Comparison of ENCODE assay signal across 13 cellular contexts in genomic region chr17:78349831-78350631, GRCh38. TPM values are rescaled to one million over a fixed set of nuclear protein-coding genes. Genes with fewer than 3 reads are reported as not detected.
DNase-seq lines count a peak whose midpoint lies in the region; ATAC-seq and TF ChIP-seq lines count a peak whose summit lies in the region.
"Had no signal": no experiment of that assay in that cellular context is flagged by ENCODE, and none has a peak within 500 bp of the region (broad histone marks: within the 10 kb centered on the region; RNA-seq: fewer than 3 reads in every experiment).

No MANE protein-coding gene starts in this region.

- H3K4me3 Mint-ChIP-seq in activated B cell treated with CpG ODN at 0.5 μM for 24 hours = peak overlapping the region; percentile 44
- peak overlapping the region in 4 of 10 donors; percentile 12 to 54 (median 32) for H3K4me3 Mint-ChIP-seq in naive thymus-derived CD4-positive, alpha-beta T cell

- peak; percentile 73 for DNase-seq in CD1c-positive myeloid dendritic cell (ENCODE audit: extremely low spot score)
- DNase-seq in HCT116 (ENCODE audit: low read depth, low spot score) = no peak
- no peak for DNase-seq in activated B cell treated with CpG ODN at 0.5 μM for 24 hours
- no peak for DNase-seq in naive thymus-derived CD4-positive, alpha-beta T cell
- DNase-seq in HPDE6-E6E7 (ENCODE audit: extremely low spot score) = no peak
- no peak for DNase-seq in NCI-H1105 treated with DMSO at 0.1 percent for 48 hours (lab: John Stamatoyannopoulos, UW)
- no peak for DNase-seq in NCI-H1417 treated with DMSO at 0.1 percent for 48 hours (lab: John Stamatoyannopoulos, UW)
- DNase-seq in activated CD4-positive, alpha-beta T cell treated with anti-CD3 and anti-CD28 coated beads, Interleukin-2, amount 50 U/mL, for 1 hour = no peak
- DNase-seq: NCI-H1694, NCI-H748 treated with DMSO at 0.1 percent for 48 hours, retina, SIG-M5 had no signal

- ATAC-seq in HCT116 (no peak), activated B cell treated with CpG ODN at 0.5 μM for 24 hours (ENCODE audit: low read depth) (no peak)
- no peak for ATAC-seq in naive thymus-derived CD4-positive, alpha-beta T cell
- ATAC-seq: activated CD4-positive, CD25-positive, alpha-beta regulatory T cell treated with anti-CD3 and anti-CD28 coated beads, Interleukin-2, amount 50 U/mL, for 24 hours had no signal

- no peak; the same call in 1 of the 2 replicates for TF ChIP-seq RAD21 in HCT116 (IDR thresholded peaks at IDR 0.05; ENCODE audit: low read depth)

- peaks cover 82% of the 10 kb centered on the region for H3K4me1 Mint-ChIP-seq in activated B cell treated with CpG ODN at 0.5 μM for 24 hours
- H3K4me1 Mint-ChIP-seq in naive thymus-derived CD4-positive, alpha-beta T cell = peaks cover 51 to 85% (median 82%) of the 10 kb centered on the region in 7 donors

- H3K9me3 ChIP-seq in HCT116 (ENCODE audit: control insufficient read depth in 1 of 2, insufficient read depth in 1 of 2, low read depth in 1 of 2, low read length in 2 of 2) = no peaks in the 10 kb centered on the region
- H3K9me3 ChIP-seq in naive thymus-derived CD4-positive, alpha-beta T cell (ENCODE audit: control insufficient read depth in 2 of 3, low read length in 3 of 3) = no peaks in the 10 kb centered on the region

- TF ChIP-seq CTCF in HCT116 (IDR thresholded peaks at IDR 0.05 in 2 of 3, conservative IDR thresholded peaks at IDR 0.05 in 1 of 3; ENCODE audit: borderline replicate concordance in 1 of 3, insufficient read depth in 1 of 3, low read depth in 2 of 3, low read length in 2 of 3) = peak in 2 of 3 experiments; percentile 38 to 65; a peak in 3 of 6 replicates
- no peak for TF ChIP-seq CTCF in activated B cell treated with CpG ODN at 0.5 μM for 24 hours (IDR thresholded peaks at IDR 0.05)

- H2AFZ ChIP-seq in HCT116 (ENCODE audit: low read depth, low read length, poor library complexity, severe bottlenecking) = no peak overlapping the region

- no peaks in the 10 kb centered on the region for H3K36me3 Mint-ChIP-seq in activated B cell treated with CpG ODN at 0.5 μM for 24 hours (ENCODE audit: low read depth)
- H3K36me3 Mint-ChIP-seq in naive thymus-derived CD4-positive, alpha-beta T cell = peaks cover 0 to 13% (median 0%) of the 10 kb centered on the region in 5 donors

- TF ChIP-seq POLR2A in HCT116 (IDR thresholded peaks at IDR 0.05; ENCODE audit: borderline replicate concordance, extremely low read depth, insufficient read depth, insufficient read length) = no peak

- H3K36me3 ChIP-seq in HCT116 (ENCODE audit: control insufficient read depth in 1 of 2, insufficient read depth in 2 of 2, low read length in 2 of 2) = no peaks in the 10 kb centered on the region
- no peaks in the 10 kb centered on the region for H3K36me3 ChIP-seq in naive thymus-derived CD4-positive, alpha-beta T cell (ENCODE audit: control insufficient read depth in 2 of 3, insufficient read depth in 3 of 3, low read length in 3 of 3)

- no peak overlapping the region for H3K27ac ChIP-seq in HCT116 (ENCODE audit: low read depth, low read length)
- H3K27ac ChIP-seq in naive thymus-derived CD4-positive, alpha-beta T cell (ENCODE audit: low read depth, low read length) = no peak overlapping the region

- H3K27me3 ChIP-seq in HCT116 (ENCODE audit: insufficient read depth, low read length) = no peaks in the 10 kb centered on the region
- no peaks in the 10 kb centered on the region for H3K27me3 ChIP-seq in naive thymus-derived CD4-positive, alpha-beta T cell (ENCODE audit: control insufficient read depth in 2 of 2, insufficient read depth in 2 of 2, low read length in 2 of 2)

- no peaks in the 10 kb centered on the region for H4K20me1 ChIP-seq in HCT116 (ENCODE audit: insufficient read depth)

- no peaks in the 10 kb centered on the region for H3K9me2 ChIP-seq in HCT116 (ENCODE audit: insufficient read depth)

- RAD21 ChIA-PET in HCT116 (lab: Charles Lee; ENCODE audit: low non-redundant PET in 1 of 2, low total read pairs in 2 of 2, uncharacterized antibody in 2 of 2, unreplicated experiment in 2 of 2) = interaction anchor here in 1 of 2 experiments (0.6 kb wide), 1 partner anchor 19 kb away, joined by 3 read pairs; no protein-coding TSS in a partner anchor

- CTCF ChIA-PET in HCT116 (lab: Charles Lee) = interaction anchor here (0.6 to 1.9 kb wide), 5 partner anchors 9 to 1486 kb away, joined by 3 to 8 read pairs (median 4); no protein-coding TSS in a partner anchor
- CTCF ChIA-PET in activated B cell treated with CpG ODN at 0.5 μM for 24 hours (lab: Charles Lee) = interaction anchor here (0.8 kb wide), 1 partner anchor 11 kb away, joined by 3 read pairs; no protein-coding TSS in a partner anchor
- CTCF ChIA-PET in naive thymus-derived CD4-positive, alpha-beta T cell (lab: Charles Lee) = interaction anchor here (0.6 kb wide), 1 partner anchor 36 kb away, joined by 3 read pairs; no protein-coding TSS in a partner anchor

- H3K27me3 Mint-ChIP-seq in activated B cell treated with CpG ODN at 0.5 μM for 24 hours = no peaks in the 10 kb centered on the region
- H3K27me3 Mint-ChIP-seq in naive thymus-derived CD4-positive, alpha-beta T cell = no peaks in the 10 kb centered on the region

- H3K9ac ChIP-seq in HCT116 (ENCODE audit: low read length) = no peak overlapping the region

- H3K4me2 ChIP-seq in HCT116 (ENCODE audit: low read length) = no peak overlapping the region

- no peaks in the 10 kb centered on the region for H3K9me3 Mint-ChIP-seq in activated B cell treated with CpG ODN at 0.5 μM for 24 hours
- H3K9me3 Mint-ChIP-seq in naive thymus-derived CD4-positive, alpha-beta T cell = no peaks in the 10 kb centered on the region

- peaks cover 40 to 76% of the 10 kb centered on the region in 2 experiments for H3K4me1 ChIP-seq in HCT116 (ENCODE audit: control insufficient read depth in 1 of 2, insufficient read depth in 2 of 2, low read length in 2 of 2)
- H3K4me1 ChIP-seq in naive thymus-derived CD4-positive, alpha-beta T cell (ENCODE audit: control insufficient read depth in 2 of 2, insufficient read depth in 2 of 2, low read length in 2 of 2) = peaks cover 48 to 78% of the 10 kb centered on the region in 2 donors

- POLR2A ChIA-PET in HCT116 (lab: Charles Lee) (no interaction called here), activated B cell treated with CpG ODN at 0.5 μM for 24 hours (lab: Charles Lee) (interaction anchor here (0.6 to 3.7 kb wide), 4 partner anchors 9 to 95 kb away, joined by 3 to 27 read pairs (median 4); partner anchors contain the start of gene SOCS3)
- POLR2A ChIA-PET in naive thymus-derived CD4-positive, alpha-beta T cell (lab: Charles Lee) = interaction anchor here (0.6 to 1.1 kb wide), 3 partner anchors 10 to 1178 kb away, joined by 3 to 4 read pairs (median 3); partner anchors contain the start of gene SOCS3

- H3K79me2 ChIP-seq in HCT116 (ENCODE audit: insufficient read depth, low read length) = no peaks in the 10 kb centered on the region

- no TSS peak for BruUV-seq in HCT116 (replicated peaks; lab: Mats Ljungman, UMichigan)

- no peak overlapping the region for H3K4me3 ChIP-seq in HCT116 (replicated peaks in 1 of 2; ENCODE audit: low read depth in 1 of 2, low read length in 2 of 2)
- H3K4me3 ChIP-seq in naive thymus-derived CD4-positive, alpha-beta T cell (ENCODE audit: low read length) = no peak overlapping the region

- H3K27ac Mint-ChIP-seq in activated B cell treated with CpG ODN at 0.5 μM for 24 hours = peak overlapping the region; percentile 74
- peak overlapping the region; percentile 8 to 89 (median 54) for H3K27ac Mint-ChIP-seq in naive thymus-derived CD4-positive, alpha-beta T cell

- intact Hi-C loops in HCT116 (cut with micrococcal nuclease) = no loop called here
- intact Hi-C loops in activated B cell treated with CpG ODN at 0.5 μM for 24 hours (cut with micrococcal nuclease) = no loop called here
- intact Hi-C loops in naive thymus-derived CD4-positive, alpha-beta T cell (cut with micrococcal nuclease) = no loop called here

TF ChIP-seq in HCT116, 20 proteins besides CTCF, POLR2A, EP300 and RAD21:
- peak; percentile 37 for TF ChIP-seq CBX3 (IDR thresholded peaks at IDR 0.05; ENCODE audit: low read depth)
- TF ChIP-seq EGR1 (IDR thresholded peaks at IDR 0.05; ENCODE audit: low read depth) = no peak

RNA-seq across cellular contexts. Expression of gene SOCS3, which starts 9.8 kb away (rescaled TPM):
- total RNA-seq in HCT116 (2021; ENCODE audit: unreplicated experiment) (26.7 TPM), activated B cell treated with CpG ODN at 0.5 μM for 24 hours (79.9 and 80.9 TPM in 2 replicates)
- 23.7 and 28.3 TPM in 2 replicates for polyA plus RNA-seq in HCT116 (2012)
- 100 to 1,000 TPM in 3 of 5 experiments, 1 to 10 TPM in 2; 8.1 to 281 (median 110) TPM for total RNA-seq in naive thymus-derived CD4-positive, alpha-beta T cell
- 100 to 1,000 TPM in 1 of 2 donors, 10 to 100 TPM in 1; 58.4 to 206 TPM for polyA plus RNA-seq in naive thymus-derived CD4-positive, alpha-beta T cell

RNA-seq across cellular contexts. Expression of gene PGS1, which starts 28.4 kb away (rescaled TPM):
- total RNA-seq in HCT116 (2021; ENCODE audit: unreplicated experiment) (44.4 TPM), activated B cell treated with CpG ODN at 0.5 μM for 24 hours (55.2 and 76.1 TPM in 2 replicates)
- 27.4 and 29.1 TPM in 2 replicates for polyA plus RNA-seq in HCT116 (2012)
- total RNA-seq in naive thymus-derived CD4-positive, alpha-beta T cell = 10 to 100 TPM; 66.6 to 84.3 (median 82.0) TPM
- polyA plus RNA-seq in naive thymus-derived CD4-positive, alpha-beta T cell = 10 to 100 TPM; 36.1 to 52.3 TPM
